8 cellular contexts compared by ENCODE assay signal in genomic region chr14:88551936-88552565, GRCh38. TPM values are rescaled to one million over a fixed set of nuclear protein-coding genes. Genes with fewer than 3 reads are reported as not detected.
DNase-seq lines count a peak whose midpoint lies in the region; ATAC-seq and TF ChIP-seq lines count a peak whose summit lies in the region.

No MANE protein-coding gene starts in this region.

- intact Hi-C loops in activated B cell treated with CpG ODN at 0.5 μM for 24 hours (cut with micrococcal nuclease): no loop called here

- no peak for TF ChIP-seq CTCF in activated B cell treated with CpG ODN at 0.5 μM for 24 hours (IDR thresholded peaks at IDR 0.05)

- H3K4me1 Mint-ChIP-seq in activated B cell treated with CpG ODN at 0.5 μM for 24 hours: peaks cover 16% of the 10 kb centered on the region

- DNase-seq in ELR (ENCODE audit: low read depth) (peak; percentile 55), activated B cell treated with CpG ODN at 0.5 μM for 24 hours (no peak), globus pallidus (ENCODE audit: low spot score) (peak; percentile 34), nucleus accumbens (lab: John Stamatoyannopoulos, UW) (peak in 36 of 56 donors; percentile 5 to 66 (median 34)), NCI-H510A (lab: John Stamatoyannopoulos, UW) (no peak), SIG-M5 treated with dmso at 0.1 percent for 504 hours (lab: John Stamatoyannopoulos, UW; ENCODE audit: unreplicated experiment) (no peak)
- no peak for DNase-seq in activated CD4-positive, alpha-beta T cell treated with anti-CD3 and anti-CD28 coated beads, Interleukin-2, amount 50 U/mL, for 1 hour

- H3K9me3 Mint-ChIP-seq in activated B cell treated with CpG ODN at 0.5 μM for 24 hours: no peaks in the 10 kb centered on the region

- H3K36me3 Mint-ChIP-seq in activated B cell treated with CpG ODN at 0.5 μM for 24 hours (ENCODE audit: low read depth): no peaks in the 10 kb centered on the region

- CTCF ChIA-PET in activated B cell treated with CpG ODN at 0.5 μM for 24 hours (lab: Charles Lee): no interaction called here

- H3K27ac Mint-ChIP-seq in activated B cell treated with CpG ODN at 0.5 μM for 24 hours: no peak overlapping the region

- POLR2A ChIA-PET in activated B cell treated with CpG ODN at 0.5 μM for 24 hours (lab: Charles Lee): no interaction called here

- H3K27me3 Mint-ChIP-seq in activated B cell treated with CpG ODN at 0.5 μM for 24 hours: peaks cover 40% of the 10 kb centered on the region

- ATAC-seq in activated B cell treated with CpG ODN at 0.5 μM for 24 hours (ENCODE audit: low read depth) (no peak), GM18868 (IDR thresholded peaks at IDR 0.05; ENCODE audit: unreplicated experiment) (no peak)

- H3K4me3 Mint-ChIP-seq in activated B cell treated with CpG ODN at 0.5 μM for 24 hours: peak overlapping the region; percentile 68

RNA-seq across cellular contexts. Expression of gene PTPN21, which starts 2.8 kb away (rescaled TPM):
- 0.10 and 0.31 TPM in 2 replicates for total RNA-seq in activated B cell treated with CpG ODN at 0.5 μM for 24 hours

RNA-seq across cellular contexts. Expression of gene ZC3H14, which starts 10.8 kb away (rescaled TPM):
- total RNA-seq in activated B cell treated with CpG ODN at 0.5 μM for 24 hours: 38.7 and 45.0 TPM in 2 replicates

Comparison
In these comparisons a context has a peak if more than half of its experiments do, and no peak if none do; other contexts are left out.
1. DNase-seq: peak in ELR (single experiment), globus pallidus (single experiment) and nucleus accumbens (36 of 56); none in activated B cell treated with CpG ODN at 0.5 μM for 24 hours (single experiment), NCI-H510A (single experiment), SIG-M5 treated with dmso at 0.1 percent for 504 hours (single experiment) and activated CD4-positive, alpha-beta T cell treated with anti-CD3 and anti-CD28 coated beads, Interleukin-2, amount 50 U/mL, for 1 hour (single experiment).